11 cellular contexts compared by ENCODE assay signal in the genomic region with DNA sequence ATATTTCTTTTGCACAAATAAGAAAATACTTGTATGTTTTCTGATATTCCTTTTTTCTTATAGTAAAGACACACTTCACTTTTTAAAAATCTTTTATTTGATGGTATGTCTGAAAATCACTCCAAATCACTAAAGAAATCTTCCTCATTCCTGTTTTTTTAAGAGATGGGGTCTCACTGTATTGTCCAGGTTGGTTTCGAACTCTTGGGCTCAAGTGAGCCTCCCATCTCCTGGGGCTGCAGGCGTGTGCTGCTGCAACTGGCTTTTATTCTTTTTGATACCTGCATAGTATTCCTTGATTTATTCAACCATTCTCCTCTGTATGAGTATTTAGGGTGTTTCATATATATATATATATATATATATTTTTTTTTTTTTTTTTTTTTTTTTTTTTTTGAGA.
"Had no signal": no experiment of that assay in that cellular context is flagged by ENCODE, and none has a peak within 500 bp of the region (broad histone marks: within the 10 kb centered on the region; RNA-seq: fewer than 3 reads in every experiment).

No MANE protein-coding gene starts in this region.

- H3K4me1 ChIP-seq: HAP-1 had no signal

- H3K4me3 ChIP-seq: GM23248, GM23338, HAP-1 had no signal

- H3K9ac ChIP-seq: GM23248 had no signal

- DNase-seq: GM23248, GOT3, H7, H9, HCEC 1CT, HFFc6 had no signal

- H3K36me3 ChIP-seq: HAP-1 had no signal

- H3K9me3 ChIP-seq: HAP-1 had no signal

- FAIRE-seq: H1, H54 had no signal

- H3K27ac ChIP-seq: GM23248 had no signal

- H3K4me2 ChIP-seq: GM23338 had no signal

- H2AFZ ChIP-seq: GM23248, GM23338 had no signal

- ATAC-seq: GM23338, HCT116 had no signal
